Comparison of ENCODE assay signal across 1 cellular context in the genomic region with DNA sequence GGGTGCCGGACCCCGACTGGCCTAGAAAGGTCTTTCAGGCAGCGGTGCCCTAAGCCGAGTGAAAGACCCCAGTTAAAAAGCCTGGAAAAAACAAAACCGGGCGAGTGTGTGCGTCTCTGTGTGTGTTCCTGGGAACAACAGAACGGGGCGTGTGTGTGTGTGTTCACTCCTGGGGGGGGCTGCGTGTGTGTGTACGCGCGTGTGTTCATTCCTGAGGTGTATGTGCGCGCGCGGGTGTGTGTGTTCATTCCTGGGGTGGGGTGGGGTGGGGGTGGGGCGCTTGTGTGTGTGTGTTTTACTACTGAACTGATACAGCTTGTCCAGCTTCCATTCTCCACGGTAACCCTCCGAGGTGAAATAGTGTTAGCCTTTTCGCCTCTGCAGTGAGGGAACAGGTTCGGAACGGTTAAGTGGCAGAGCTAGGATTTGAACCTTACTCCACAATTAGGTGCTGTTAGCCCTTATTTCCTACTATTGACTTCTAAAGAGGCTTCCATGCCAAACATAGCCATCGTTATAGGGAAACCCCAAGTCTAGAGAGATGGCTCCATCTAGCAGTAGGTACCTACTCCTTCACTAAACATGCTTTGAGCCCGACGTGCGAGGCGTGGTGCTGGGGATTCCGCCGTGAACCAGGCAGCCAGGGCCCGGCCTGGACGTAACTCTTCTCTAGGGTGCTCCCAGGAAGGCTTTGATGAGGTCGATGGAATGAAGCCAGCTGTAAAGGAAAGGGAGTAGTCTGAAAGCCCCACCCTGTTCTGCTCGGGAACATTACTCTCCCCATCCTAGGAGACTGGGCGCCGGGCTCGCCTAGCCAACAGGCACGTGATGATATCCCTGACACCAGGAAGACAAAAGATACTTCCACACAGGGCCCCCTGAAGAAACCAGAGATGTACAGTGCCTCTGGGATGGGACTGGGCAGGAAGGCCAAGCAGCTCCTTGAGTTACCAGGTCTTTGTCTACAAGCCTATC.
TF ChIP-seq lines count a peak whose summit lies in the region.

No MANE protein-coding gene starts in this region.

TF ChIP-seq in HepG2, 621 proteins besides CTCF, POLR2A, EP300 and RAD21 (continues in another document):
- TF ChIP-seq KDM2A (CRISPR knock-in tag; IDR thresholded peaks at IDR 0.05; ENCODE audit: borderline replicate concordance, low read depth) (peak; percentile 34; the same call in 1 of the 2 replicates), SMYD3 (CRISPR knock-in tag; IDR thresholded peaks at IDR 0.05) (no peak), SAP130 (CRISPR knock-in tag; IDR thresholded peaks at IDR 0.05; ENCODE audit: low read depth) (peak; percentile 48), KDM5B (CRISPR knock-in tag; IDR thresholded peaks at IDR 0.05; ENCODE audit: borderline replicate concordance) (no peak), ZNF354B (CRISPR knock-in tag; IDR thresholded peaks at IDR 0.05) (no peak), ZNF382 (CRISPR knock-in tag; IDR thresholded peaks at IDR 0.05; ENCODE audit: borderline replicate concordance) (no peak), NCOA2 (CRISPR knock-in tag; IDR thresholded peaks at IDR 0.05) (no peak), CHCHD3 (CRISPR knock-in tag; IDR thresholded peaks at IDR 0.05) (no peak), ZBTB8A (CRISPR knock-in tag; IDR thresholded peaks at IDR 0.05; ENCODE audit: borderline replicate concordance, low read depth) (no peak), BORCS8-MEF2B (CRISPR knock-in tag; IDR thresholded peaks at IDR 0.05) (no peak), ZNF558 (CRISPR knock-in tag; IDR thresholded peaks at IDR 0.05; ENCODE audit: borderline replicate concordance) (no peak), CREB1 (IDR thresholded peaks at IDR 0.05) (no peak), CREB1 (CRISPR knock-in tag; IDR thresholded peaks at IDR 0.05) (peak; percentile 4; the same call in 1 of the 2 replicates), TBX2 (CRISPR knock-in tag; IDR thresholded peaks at IDR 0.05; ENCODE audit: borderline replicate concordance) (peak; percentile 17; the same call in 1 of the 2 replicates), SIN3A (IDR thresholded peaks at IDR 0.05; ENCODE audit: borderline replicate concordance, low read depth, low read length) (peak; percentile 49; the same call in 1 of the 2 replicates), ATM (IDR thresholded peaks at IDR 0.05; ENCODE audit: borderline replicate concordance) (no peak), SIX1 (CRISPR knock-in tag; IDR thresholded peaks at IDR 0.05; ENCODE audit: borderline replicate concordance) (no peak), PAX8 (CRISPR knock-in tag; IDR thresholded peaks at IDR 0.05; ENCODE audit: borderline replicate concordance) (0 out of 2 replicates have a peak, but pooled peaks have one; percentile 67), REPIN1 (CRISPR knock-in tag; IDR thresholded peaks at IDR 0.05; ENCODE audit: borderline replicate concordance, low read depth) (no peak), EEA1 (CRISPR knock-in tag; IDR thresholded peaks at IDR 0.05; ENCODE audit: borderline replicate concordance) (no peak), ZNF292 (CRISPR knock-in tag; IDR thresholded peaks at IDR 0.05; ENCODE audit: borderline replicate concordance, low read depth) (no peak), ZNF616 (CRISPR knock-in tag; IDR thresholded peaks at IDR 0.05; ENCODE audit: low read depth) (no peak), DMAP1 (CRISPR knock-in tag; IDR thresholded peaks at IDR 0.05) (0 out of 2 replicates have a peak, but pooled peaks have one; percentile 45), ZKSCAN5 (CRISPR knock-in tag; IDR thresholded peaks at IDR 0.05) (no peak), ZNF180 (CRISPR knock-in tag; IDR thresholded peaks at IDR 0.05; ENCODE audit: borderline replicate concordance, low read depth) (no peak), ZNF792 (CRISPR knock-in tag; IDR thresholded peaks at IDR 0.05) (no peak), ZNF556 (CRISPR knock-in tag; IDR thresholded peaks at IDR 0.05; ENCODE audit: borderline replicate concordance) (peak; percentile 65; the same call in 1 of the 2 replicates)
- TF ChIP-seq, protein P1, sequence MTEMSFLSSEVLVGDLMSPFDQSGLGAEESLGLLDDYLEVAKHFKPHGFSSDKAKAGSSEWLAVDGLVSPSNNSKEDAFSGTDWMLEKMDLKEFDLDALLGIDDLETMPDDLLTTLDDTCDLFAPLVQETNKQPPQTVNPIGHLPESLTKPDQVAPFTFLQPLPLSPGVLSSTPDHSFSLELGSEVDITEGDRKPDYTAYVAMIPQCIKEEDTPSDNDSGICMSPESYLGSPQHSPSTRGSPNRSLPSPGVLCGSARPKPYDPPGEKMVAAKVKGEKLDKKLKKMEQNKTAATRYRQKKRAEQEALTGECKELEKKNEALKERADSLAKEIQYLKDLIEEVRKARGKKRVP (CRISPR knock-in tag; IDR thresholded peaks at IDR 0.05), result 0 out of 4 replicates have a peak, but pooled peaks of 1 of the 2 experiments have one; percentile 12
- TF ChIP-seq, protein P2, sequence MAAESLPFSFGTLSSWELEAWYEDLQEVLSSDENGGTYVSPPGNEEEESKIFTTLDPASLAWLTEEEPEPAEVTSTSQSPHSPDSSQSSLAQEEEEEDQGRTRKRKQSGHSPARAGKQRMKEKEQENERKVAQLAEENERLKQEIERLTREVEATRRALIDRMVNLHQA (CRISPR knock-in tag; IDR thresholded peaks at IDR 0.05), result no peak
- TF ChIP-seq, protein P3, sequence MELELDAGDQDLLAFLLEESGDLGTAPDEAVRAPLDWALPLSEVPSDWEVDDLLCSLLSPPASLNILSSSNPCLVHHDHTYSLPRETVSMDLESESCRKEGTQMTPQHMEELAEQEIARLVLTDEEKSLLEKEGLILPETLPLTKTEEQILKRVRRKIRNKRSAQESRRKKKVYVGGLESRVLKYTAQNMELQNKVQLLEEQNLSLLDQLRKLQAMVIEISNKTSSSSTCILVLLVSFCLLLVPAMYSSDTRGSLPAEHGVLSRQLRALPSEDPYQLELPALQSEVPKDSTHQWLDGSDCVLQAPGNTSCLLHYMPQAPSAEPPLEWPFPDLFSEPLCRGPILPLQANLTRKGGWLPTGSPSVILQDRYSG (CRISPR knock-in tag; IDR thresholded peaks at IDR 0.05), result no peak
- TF ChIP-seq, protein P4, sequence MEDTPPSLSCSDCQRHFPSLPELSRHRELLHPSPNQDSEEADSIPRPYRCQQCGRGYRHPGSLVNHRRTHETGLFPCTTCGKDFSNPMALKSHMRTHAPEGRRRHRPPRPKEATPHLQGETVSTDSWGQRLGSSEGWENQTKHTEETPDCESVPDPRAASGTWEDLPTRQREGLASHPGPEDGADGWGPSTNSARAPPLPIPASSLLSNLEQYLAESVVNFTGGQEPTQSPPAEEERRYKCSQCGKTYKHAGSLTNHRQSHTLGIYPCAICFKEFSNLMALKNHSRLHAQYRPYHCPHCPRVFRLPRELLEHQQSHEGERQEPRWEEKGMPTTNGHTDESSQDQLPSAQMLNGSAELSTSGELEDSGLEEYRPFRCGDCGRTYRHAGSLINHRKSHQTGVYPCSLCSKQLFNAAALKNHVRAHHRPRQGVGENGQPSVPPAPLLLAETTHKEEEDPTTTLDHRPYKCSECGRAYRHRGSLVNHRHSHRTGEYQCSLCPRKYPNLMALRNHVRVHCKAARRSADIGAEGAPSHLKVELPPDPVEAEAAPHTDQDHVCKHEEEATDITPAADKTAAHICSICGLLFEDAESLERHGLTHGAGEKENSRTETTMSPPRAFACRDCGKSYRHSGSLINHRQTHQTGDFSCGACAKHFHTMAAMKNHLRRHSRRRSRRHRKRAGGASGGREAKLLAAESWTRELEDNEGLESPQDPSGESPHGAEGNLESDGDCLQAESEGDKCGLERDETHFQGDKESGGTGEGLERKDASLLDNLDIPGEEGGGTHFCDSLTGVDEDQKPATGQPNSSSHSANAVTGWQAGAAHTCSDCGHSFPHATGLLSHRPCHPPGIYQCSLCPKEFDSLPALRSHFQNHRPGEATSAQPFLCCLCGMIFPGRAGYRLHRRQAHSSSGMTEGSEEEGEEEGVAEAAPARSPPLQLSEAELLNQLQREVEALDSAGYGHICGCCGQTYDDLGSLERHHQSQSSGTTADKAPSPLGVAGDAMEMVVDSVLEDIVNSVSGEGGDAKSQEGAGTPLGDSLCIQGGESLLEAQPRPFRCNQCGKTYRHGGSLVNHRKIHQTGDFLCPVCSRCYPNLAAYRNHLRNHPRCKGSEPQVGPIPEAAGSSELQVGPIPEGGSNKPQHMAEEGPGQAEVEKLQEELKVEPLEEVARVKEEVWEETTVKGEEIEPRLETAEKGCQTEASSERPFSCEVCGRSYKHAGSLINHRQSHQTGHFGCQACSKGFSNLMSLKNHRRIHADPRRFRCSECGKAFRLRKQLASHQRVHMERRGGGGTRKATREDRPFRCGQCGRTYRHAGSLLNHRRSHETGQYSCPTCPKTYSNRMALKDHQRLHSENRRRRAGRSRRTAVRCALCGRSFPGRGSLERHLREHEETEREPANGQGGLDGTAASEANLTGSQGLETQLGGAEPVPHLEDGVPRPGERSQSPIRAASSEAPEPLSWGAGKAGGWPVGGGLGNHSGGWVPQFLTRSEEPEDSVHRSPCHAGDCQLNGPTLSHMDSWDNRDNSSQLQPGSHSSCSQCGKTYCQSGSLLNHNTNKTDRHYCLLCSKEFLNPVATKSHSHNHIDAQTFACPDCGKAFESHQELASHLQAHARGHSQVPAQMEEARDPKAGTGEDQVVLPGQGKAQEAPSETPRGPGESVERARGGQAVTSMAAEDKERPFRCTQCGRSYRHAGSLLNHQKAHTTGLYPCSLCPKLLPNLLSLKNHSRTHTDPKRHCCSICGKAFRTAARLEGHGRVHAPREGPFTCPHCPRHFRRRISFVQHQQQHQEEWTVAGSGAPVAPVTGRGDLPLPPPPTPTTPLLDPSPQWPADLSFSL (CRISPR knock-in tag; IDR thresholded peaks at IDR 0.05), result peak; percentile 72
- TF ChIP-seq, protein P5, sequence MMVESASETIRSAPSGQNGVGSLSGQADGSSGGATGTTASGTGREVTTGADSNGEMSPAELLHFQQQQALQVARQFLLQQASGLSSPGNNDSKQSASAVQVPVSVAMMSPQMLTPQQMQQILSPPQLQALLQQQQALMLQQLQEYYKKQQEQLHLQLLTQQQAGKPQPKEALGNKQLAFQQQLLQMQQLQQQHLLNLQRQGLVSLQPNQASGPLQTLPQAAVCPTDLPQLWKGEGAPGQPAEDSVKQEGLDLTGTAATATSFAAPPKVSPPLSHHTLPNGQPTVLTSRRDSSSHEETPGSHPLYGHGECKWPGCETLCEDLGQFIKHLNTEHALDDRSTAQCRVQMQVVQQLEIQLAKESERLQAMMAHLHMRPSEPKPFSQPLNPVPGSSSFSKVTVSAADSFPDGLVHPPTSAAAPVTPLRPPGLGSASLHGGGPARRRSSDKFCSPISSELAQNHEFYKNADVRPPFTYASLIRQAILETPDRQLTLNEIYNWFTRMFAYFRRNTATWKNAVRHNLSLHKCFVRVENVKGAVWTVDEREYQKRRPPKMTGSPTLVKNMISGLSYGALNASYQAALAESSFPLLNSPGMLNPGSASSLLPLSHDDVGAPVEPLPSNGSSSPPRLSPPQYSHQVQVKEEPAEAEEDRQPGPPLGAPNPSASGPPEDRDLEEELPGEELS (CRISPR knock-in tag; IDR thresholded peaks at IDR 0.05), result no peak
- TF ChIP-seq, protein P6, sequence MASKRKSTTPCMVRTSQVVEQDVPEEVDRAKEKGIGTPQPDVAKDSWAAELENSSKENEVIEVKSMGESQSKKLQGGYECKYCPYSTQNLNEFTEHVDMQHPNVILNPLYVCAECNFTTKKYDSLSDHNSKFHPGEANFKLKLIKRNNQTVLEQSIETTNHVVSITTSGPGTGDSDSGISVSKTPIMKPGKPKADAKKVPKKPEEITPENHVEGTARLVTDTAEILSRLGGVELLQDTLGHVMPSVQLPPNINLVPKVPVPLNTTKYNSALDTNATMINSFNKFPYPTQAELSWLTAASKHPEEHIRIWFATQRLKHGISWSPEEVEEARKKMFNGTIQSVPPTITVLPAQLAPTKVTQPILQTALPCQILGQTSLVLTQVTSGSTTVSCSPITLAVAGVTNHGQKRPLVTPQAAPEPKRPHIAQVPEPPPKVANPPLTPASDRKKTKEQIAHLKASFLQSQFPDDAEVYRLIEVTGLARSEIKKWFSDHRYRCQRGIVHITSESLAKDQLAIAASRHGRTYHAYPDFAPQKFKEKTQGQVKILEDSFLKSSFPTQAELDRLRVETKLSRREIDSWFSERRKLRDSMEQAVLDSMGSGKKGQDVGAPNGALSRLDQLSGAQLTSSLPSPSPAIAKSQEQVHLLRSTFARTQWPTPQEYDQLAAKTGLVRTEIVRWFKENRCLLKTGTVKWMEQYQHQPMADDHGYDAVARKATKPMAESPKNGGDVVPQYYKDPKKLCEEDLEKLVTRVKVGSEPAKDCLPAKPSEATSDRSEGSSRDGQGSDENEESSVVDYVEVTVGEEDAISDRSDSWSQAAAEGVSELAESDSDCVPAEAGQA (IDR thresholded peaks at IDR 0.05; ENCODE audit: low read depth), result no peak
- TF ChIP-seq, protein P6 (CRISPR knock-in tag; IDR thresholded peaks at IDR 0.05; ENCODE audit: borderline replicate concordance), result no peak
- TF ChIP-seq, protein P7, sequence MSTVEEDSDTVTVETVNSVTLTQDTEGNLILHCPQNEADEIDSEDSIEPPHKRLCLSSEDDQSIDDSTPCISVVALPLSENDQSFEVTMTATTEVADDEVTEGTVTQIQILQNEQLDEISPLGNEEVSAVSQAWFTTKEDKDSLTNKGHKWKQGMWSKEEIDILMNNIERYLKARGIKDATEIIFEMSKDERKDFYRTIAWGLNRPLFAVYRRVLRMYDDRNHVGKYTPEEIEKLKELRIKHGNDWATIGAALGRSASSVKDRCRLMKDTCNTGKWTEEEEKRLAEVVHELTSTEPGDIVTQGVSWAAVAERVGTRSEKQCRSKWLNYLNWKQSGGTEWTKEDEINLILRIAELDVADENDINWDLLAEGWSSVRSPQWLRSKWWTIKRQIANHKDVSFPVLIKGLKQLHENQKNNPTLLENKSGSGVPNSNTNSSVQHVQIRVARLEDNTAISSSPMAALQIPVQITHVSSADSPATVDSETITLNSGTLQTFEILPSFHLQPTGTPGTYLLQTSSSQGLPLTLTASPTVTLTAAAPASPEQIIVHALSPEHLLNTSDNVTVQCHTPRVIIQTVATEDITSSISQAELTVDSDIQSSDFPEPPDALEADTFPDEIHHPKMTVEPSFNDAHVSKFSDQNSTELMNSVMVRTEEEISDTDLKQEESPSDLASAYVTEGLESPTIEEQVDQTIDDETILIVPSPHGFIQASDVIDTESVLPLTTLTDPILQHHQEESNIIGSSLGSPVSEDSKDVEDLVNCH (CRISPR knock-in tag; IDR thresholded peaks at IDR 0.05), result no peak
- TF ChIP-seq, protein P8, sequence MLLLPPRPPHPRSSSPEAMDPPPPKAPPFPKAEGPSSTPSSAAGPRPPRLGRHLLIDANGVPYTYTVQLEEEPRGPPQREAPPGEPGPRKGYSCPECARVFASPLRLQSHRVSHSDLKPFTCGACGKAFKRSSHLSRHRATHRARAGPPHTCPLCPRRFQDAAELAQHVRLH (CRISPR knock-in tag; IDR thresholded peaks at IDR 0.05; ENCODE audit: borderline replicate concordance, low read depth), result peak; percentile 20; the same call in 1 of the 2 replicates
